3 cellular contexts compared by ENCODE assay signal in genomic region chr16:77600555-77600954, GRCh38.
"Had no signal": no experiment of that assay in that cellular context is flagged by ENCODE, and none has a peak within 500 bp of the region (broad histone marks: within the 10 kb centered on the region; RNA-seq: fewer than 3 reads in every experiment).

No MANE protein-coding gene starts in this region.

- H3K27ac ChIP-seq: HL-60, KMS-11 had no signal

- H3K4me3 ChIP-seq: K562 had no signal
